In the genomic region with DNA sequence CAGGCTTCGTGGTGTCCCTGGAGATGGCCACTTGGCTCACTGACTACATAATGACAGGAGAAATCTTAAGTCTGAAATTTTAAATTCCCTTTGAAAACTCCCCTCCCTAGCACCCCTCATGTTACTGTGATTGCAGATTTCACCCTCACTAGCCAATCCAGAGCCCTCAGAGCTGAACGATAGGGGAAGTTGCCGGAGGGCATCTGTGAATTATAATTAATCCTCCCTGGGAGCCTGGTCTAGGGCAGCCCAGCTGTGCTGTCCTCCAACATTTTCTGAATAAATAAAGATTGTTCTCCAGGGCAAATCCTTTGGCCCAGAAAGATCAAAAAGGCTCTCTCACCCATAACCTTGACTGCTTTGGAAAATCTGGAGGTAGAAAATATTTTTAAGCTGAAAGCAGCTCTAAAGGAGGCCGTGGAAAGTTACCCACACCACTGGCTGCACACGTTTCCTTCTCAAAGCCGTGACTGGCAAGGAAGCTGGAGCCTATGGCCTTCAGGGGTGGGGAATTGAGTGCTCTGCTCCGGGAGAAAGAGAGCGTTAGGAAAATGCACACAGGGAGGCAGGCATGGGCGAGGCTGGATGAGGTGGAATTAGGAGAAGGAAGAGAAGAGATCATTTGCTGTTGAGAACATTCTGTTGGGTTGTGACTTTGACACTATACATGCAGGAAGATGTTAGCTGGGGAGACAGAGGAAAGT, we compare ENCODE assay signal across 23 cellular contexts.
"Had no signal": no experiment of that assay in that cellular context is flagged by ENCODE, and none has a peak within 500 bp of the region (broad histone marks: within the 10 kb centered on the region; RNA-seq: fewer than 3 reads in every experiment).

No MANE protein-coding gene starts in this region.

- H3K4me1 Mint-ChIP-seq: activated T-helper 17 cell treated with anti-CD3 and anti-CD28 coated beads, Interleukin-2, amount 50 U/mL, for 72 hours had no signal

- FAIRE-seq: astrocyte, endothelial cell of umbilical vein had no signal

- DNase-seq: activated CD4-positive, alpha-beta T cell treated with anti-CD3 and anti-CD28 coated beads, Interleukin-2, amount 50 U/mL, for 4 hours; activated CD8-positive, alpha-beta memory T cell treated with anti-CD3 and anti-CD28 coated beads for 24 hours; activated CD8-positive, alpha-beta memory T cell treated with anti-CD3 and anti-CD28 coated beads, Interleukin-2, amount 50 U/mL, for 4 hours; activated T-cell treated with anti-CD3 and anti-CD28 coated beads, Interleukin-2, amount 50 U/mL, for 24 hours; central memory CD4-positive, alpha-beta T cell; effector memory CD4-positive, alpha-beta T cell; foreskin melanocyte; glutamatergic neuron; hippocampal formation; midbrain; occipital lobe; spleen; stimulated activated CD4-positive, alpha-beta T cell treated with anti-CD3 and anti-CD28 coated beads, Interleukin-4, amount 100 ng/mL, for 4 hours; substantia nigra; T1000; thyroid gland had no signal

- H3K27ac ChIP-seq: spleen, thyroid gland had no signal

- H3K36me3 Mint-ChIP-seq: activated naive CD8-positive, alpha-beta T cell; WTC11 had no signal

- H3K4me3 Mint-ChIP-seq: activated naive CD8-positive, alpha-beta T cell; activated T-cell treated with anti-CD3 and anti-CD28 coated beads, Interleukin-2, amount 50 U/mL, for 24 hours; activated T-helper 17 cell treated with anti-CD3 and anti-CD28 coated beads, Interleukin-2, amount 50 U/mL, for 72 hours; stimulated activated naive CD8-positive, alpha-beta T cell treated with anti-CD3 and anti-CD28 coated beads, Interleukin-15, Interleukin-2, amounts not matched to agents 100 ng/mL and 50 ng/mL, for 24 hours; T-helper 1 cell treated with Interleukin-12 subunit alpha and Interleukin-12 subunit beta and Interleukin-4 antibody, amounts not matched to agents 30 μg/mL and 1 μg/mL, for 36 hours; WTC11 had no signal

- H3K36me3 ChIP-seq: spleen, thyroid gland had no signal

- H3K27me3 ChIP-seq: thyroid gland had no signal

- H3K9me3 ChIP-seq: thyroid gland had no signal

- H3K4me1 ChIP-seq: spleen, thyroid gland had no signal

- H3K9me3 Mint-ChIP-seq: activated T-cell treated with anti-CD3 and anti-CD28 coated beads, Interleukin-2, amount 50 U/mL, for 24 hours; activated T-helper 17 cell treated with anti-CD3 and anti-CD28 coated beads, Interleukin-2, amount 50 U/mL, for 72 hours; stimulated activated naive CD8-positive, alpha-beta T cell treated with anti-CD3 and anti-CD28 coated beads, Interleukin-15, Interleukin-2, amounts not matched to agents 100 ng/mL and 50 ng/mL, for 24 hours; T-helper 1 cell treated with Interleukin-12 subunit alpha and Interleukin-12 subunit beta and Interleukin-4 antibody, amounts not matched to agents 30 μg/mL and 1 μg/mL, for 36 hours had no signal

- H3K4me3 ChIP-seq: spleen, thyroid gland had no signal

- H3K27ac Mint-ChIP-seq: activated naive CD8-positive, alpha-beta T cell; activated T-cell treated with anti-CD3 and anti-CD28 coated beads, Interleukin-2, amount 50 U/mL, for 24 hours; activated T-helper 17 cell treated with anti-CD3 and anti-CD28 coated beads, Interleukin-2, amount 50 U/mL, for 72 hours; stimulated activated naive CD8-positive, alpha-beta T cell treated with anti-CD3 and anti-CD28 coated beads, Interleukin-15, Interleukin-2, amounts not matched to agents 100 ng/mL and 50 ng/mL, for 24 hours; T-helper 1 cell treated with Interleukin-12 subunit alpha and Interleukin-12 subunit beta and Interleukin-4 antibody, amounts not matched to agents 30 μg/mL and 1 μg/mL, for 36 hours; WTC11 had no signal
